In genomic region chr1:121458291-121459048, GRCh38 we compare ENCODE assay signal across 1 cellular context.
TF ChIP-seq lines count a peak whose summit lies in the region.

No MANE protein-coding gene starts in this region.

TF ChIP-seq in SK-N-SH, 30 proteins besides CTCF, POLR2A, EP300 and RAD21 (continued from another document):
- TF ChIP-seq RXRA (IDR thresholded peaks at IDR 0.05; ENCODE audit: borderline replicate concordance, low read depth) (no peak), ELF1 (IDR thresholded peaks at IDR 0.05) (no peak), JUND (IDR thresholded peaks at IDR 0.05) (no peak), TEAD4 (IDR thresholded peaks at IDR 0.05; ENCODE audit: borderline replicate concordance, insufficient read depth) (no peak)
